Comparison of ENCODE assay signal across 1 cellular context in the genomic region with DNA sequence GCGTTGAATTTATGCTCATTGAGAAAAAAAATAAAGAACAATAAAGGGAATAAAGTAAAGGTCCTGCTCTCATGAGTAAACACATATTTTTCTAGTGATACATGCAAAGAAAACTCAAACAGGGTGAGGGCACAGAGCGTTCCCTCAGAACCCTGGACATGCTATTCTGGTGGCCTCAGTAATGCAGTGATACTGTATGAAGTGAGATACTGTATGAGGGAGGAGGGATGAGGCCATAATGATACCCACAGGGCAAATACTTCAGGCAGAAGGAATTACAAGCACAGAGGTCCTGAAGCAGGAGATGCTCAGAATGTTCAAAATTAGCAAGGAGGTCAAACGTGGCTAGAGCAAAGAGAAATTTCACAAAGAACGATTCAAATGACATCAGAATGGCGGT.
TF ChIP-seq lines count a peak whose summit lies in the region.

No MANE protein-coding gene starts in this region.

TF ChIP-seq in SK-N-SH treated with all-trans-retinoic acid at 6 μM for 48 hours, 23 proteins besides CTCF, POLR2A, EP300 and RAD21 (continued from another document):
- TF ChIP-seq POU6F1 (CRISPR knock-in tag; IDR thresholded peaks at IDR 0.05; ENCODE audit: borderline replicate concordance, low read depth) = no peak
- TF ChIP-seq ZNF565 (CRISPR knock-in tag; conservative IDR thresholded peaks at IDR 0.05; ENCODE audit: low read depth) = no peak
- no peak for TF ChIP-seq OSR1 (CRISPR knock-in tag; IDR thresholded peaks at IDR 0.05)
- no peak for TF ChIP-seq PPARA (CRISPR knock-in tag; IDR thresholded peaks at IDR 0.05; ENCODE audit: borderline replicate concordance)
